Comparison of ENCODE assay signal across 9 cellular contexts in the genomic region with DNA sequence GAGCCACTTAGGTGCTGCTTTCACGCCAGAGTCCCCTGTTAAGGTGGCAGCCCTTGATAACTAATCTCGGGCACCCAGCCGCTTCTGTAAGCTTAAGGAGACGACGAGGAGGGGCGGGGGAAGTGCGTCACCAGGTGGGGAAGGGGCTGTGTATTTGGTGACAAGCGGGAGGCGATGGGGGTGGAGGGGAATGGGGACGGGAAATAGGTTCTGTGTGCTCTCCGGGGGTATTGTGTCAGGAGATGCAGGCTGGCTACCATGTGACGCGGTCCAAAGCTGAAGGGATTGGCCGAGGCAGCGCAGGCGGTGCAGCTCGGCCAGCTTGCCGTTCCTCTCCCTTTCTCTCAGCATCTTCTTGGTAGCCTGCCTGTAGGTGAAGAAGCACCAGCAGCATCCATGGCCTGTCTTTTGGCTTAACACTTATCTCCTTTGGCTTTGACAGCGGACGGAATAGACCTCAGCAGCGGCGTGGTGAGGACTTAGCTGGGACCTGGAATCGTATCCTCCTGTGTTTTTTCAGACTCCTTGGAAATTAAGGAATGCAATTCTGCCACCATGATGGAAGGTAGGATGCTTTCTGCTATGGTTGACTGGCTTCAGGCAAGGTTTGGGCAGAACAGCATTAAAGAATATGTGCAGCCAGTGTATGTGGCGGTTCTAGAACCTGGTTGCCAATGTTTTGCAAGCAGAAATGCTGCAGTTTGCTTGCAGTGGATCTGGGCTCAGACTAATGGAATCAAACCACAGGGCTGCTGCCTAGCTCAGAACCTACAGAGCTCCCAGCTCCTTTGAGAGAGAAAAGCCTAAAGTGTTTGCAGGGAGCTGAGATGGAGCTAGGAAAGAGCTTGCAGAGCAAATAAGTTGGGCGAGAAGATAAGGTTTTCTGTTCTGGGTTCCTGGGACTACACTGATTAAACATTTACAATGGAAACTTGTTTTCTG. TPM values are rescaled to one million over a fixed set of nuclear protein-coding genes. Genes with fewer than 3 reads are reported as not detected.
DNase-seq lines count a peak whose midpoint lies in the region; ATAC-seq and TF ChIP-seq lines count a peak whose summit lies in the region.
"Had no signal": no experiment of that assay in that cellular context is flagged by ENCODE, and none has a peak within 500 bp of the region (broad histone marks: within the 10 kb centered on the region; RNA-seq: fewer than 3 reads in every experiment).

A gene with protein sequence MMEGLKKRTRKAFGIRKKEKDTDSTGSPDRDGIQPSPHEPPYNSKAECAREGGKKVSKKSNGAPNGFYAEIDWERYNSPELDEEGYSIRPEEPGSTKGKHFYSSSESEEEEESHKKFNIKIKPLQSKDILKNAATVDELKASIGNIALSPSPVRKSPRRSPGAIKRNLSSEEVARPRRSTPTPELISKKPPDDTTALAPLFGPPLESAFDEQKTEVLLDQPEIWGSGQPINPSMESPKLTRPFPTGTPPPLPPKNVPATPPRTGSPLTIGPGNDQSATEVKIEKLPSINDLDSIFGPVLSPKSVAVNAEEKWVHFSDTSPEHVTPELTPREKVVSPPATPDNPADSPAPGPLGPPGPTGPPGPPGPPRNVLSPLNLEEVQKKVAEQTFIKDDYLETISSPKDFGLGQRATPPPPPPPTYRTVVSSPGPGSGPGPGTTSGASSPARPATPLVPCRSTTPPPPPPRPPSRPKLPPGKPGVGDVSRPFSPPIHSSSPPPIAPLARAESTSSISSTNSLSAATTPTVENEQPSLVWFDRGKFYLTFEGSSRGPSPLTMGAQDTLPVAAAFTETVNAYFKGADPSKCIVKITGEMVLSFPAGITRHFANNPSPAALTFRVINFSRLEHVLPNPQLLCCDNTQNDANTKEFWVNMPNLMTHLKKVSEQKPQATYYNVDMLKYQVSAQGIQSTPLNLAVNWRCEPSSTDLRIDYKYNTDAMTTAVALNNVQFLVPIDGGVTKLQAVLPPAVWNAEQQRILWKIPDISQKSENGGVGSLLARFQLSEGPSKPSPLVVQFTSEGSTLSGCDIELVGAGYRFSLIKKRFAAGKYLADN (plus strand): TSS at position 350 of the 942 bp plus-strand sequence. CDS start 206 bp downstream, at position 556.

- H2AFZ ChIP-seq in neural cell (ENCODE audit: low read depth, low read length) = peak within 1 kb of the TSS; percentile 70

- H3K4me3 Mint-ChIP-seq in activated naive CD8-positive, alpha-beta T cell treated with anti-CD3 and anti-CD28 coated beads, Interleukin-2, amount 50 U/mL, for 24 hours = peak within 1 kb of the TSS; percentile 80

- peaks cover 11% of the 10 kb centered on the region for H3K4me1 Mint-ChIP-seq in activated naive CD8-positive, alpha-beta T cell treated with anti-CD3 and anti-CD28 coated beads, Interleukin-2, amount 50 U/mL, for 24 hours

- H3K4me2 ChIP-seq in neural cell (ENCODE audit: low read length) = peak within 1 kb of the TSS; percentile 82

- H3K9me3 ChIP-seq in HEK293 (ENCODE audit: control insufficient read depth, insufficient read depth, low read depth, low read length) (no peaks in the 10 kb centered on the region), neural cell (ENCODE audit: low read length) (no peaks in the 10 kb centered on the region)

- no peaks in the 10 kb centered on the region for H3K9me2 ChIP-seq in neural cell (ENCODE audit: insufficient read depth, low read length)

- no peaks in the 10 kb centered on the region for H3K36me3 Mint-ChIP-seq in activated naive CD8-positive, alpha-beta T cell treated with anti-CD3 and anti-CD28 coated beads, Interleukin-2, amount 50 U/mL, for 24 hours (ENCODE audit: low read depth)

- no peaks in the 10 kb centered on the region for H4K20me1 ChIP-seq in neural cell (ENCODE audit: insufficient read depth)

- H3K4me1 ChIP-seq in HEK293 (ENCODE audit: control insufficient read depth, insufficient read depth, low read length) = no peaks in the 10 kb centered on the region

- in situ Hi-C loops in ACHN (cut with HindIII; ENCODE audit: low pct_ligation_motif_present, low pct_unique_long_range_greater_than_20kb, low sequenced_read_pairs) = no loop called here

- H3K27ac ChIP-seq in HEK293 (ENCODE audit: extremely low read depth, low read depth, low read length) = no peak within 1 kb of the TSS
- H3K27ac ChIP-seq in neural cell (ENCODE audit: low read length) = peak within 1 kb of the TSS; percentile 89

- peak; percentile 52 for ATAC-seq in activated naive CD8-positive, alpha-beta T cell treated with anti-CD3 and anti-CD28 coated beads, Interleukin-2, amount 50 U/mL, for 24 hours
- ATAC-seq in HG03045 (IDR thresholded peaks at IDR 0.05; ENCODE audit: unreplicated experiment) = no peak
- ATAC-seq: GM12878 had no signal

- H3K9me3 Mint-ChIP-seq in activated naive CD8-positive, alpha-beta T cell treated with anti-CD3 and anti-CD28 coated beads, Interleukin-2, amount 50 U/mL, for 24 hours = no peaks in the 10 kb centered on the region

- peaks cover 30% of the 10 kb centered on the region for H3K79me2 ChIP-seq in neural cell (replicated peaks; ENCODE audit: insufficient read depth, low read length)

- peak within 1 kb of the TSS; percentile 17 for H3K4me3 ChIP-seq in HEK293 (ENCODE audit: low read depth, low read length)
- peak within 1 kb of the TSS; percentile 70 for H3K4me3 ChIP-seq in neural cell (ENCODE audit: low read length)
- H3K4me3 ChIP-seq: GM12878 had no signal

- intact Hi-C loops in head of caudate nucleus (cut with DNase I) = loop anchor here (10.0 kb wide), 2 partner anchors 61 to 191 kb away; no protein-coding TSS in a partner anchor

- DNase-seq in ACHN (peak; percentile 35), head of caudate nucleus (peak; percentile 74 to 94 (median 88)), SIG-M5 treated with dmso at 0.1 percent for 504 hours (lab: John Stamatoyannopoulos, UW; ENCODE audit: unreplicated experiment) (no peak), GM19238 (ENCODE audit: insufficient read length, low spot score) (no peak)
- DNase-seq in activated naive CD8-positive, alpha-beta T cell treated with anti-CD3 and anti-CD28 coated beads, Interleukin-2, amount 50 U/mL, for 24 hours = peak; percentile 10

- H3F3A ChIP-seq in neural cell (ENCODE audit: insufficient read depth, low read length, poor library complexity, severe bottlenecking) = peaks cover 3% of the 10 kb centered on the region

- no peak within 1 kb of the TSS for H3K27ac Mint-ChIP-seq in activated naive CD8-positive, alpha-beta T cell treated with anti-CD3 and anti-CD28 coated beads, Interleukin-2, amount 50 U/mL, for 24 hours

- peak; percentile 24 for TF ChIP-seq EP300 in neural cell (conservative IDR thresholded peaks at IDR 0.05; ENCODE audit: poor library complexity, severe bottlenecking)

- H3K9ac ChIP-seq in neural cell (ENCODE audit: low read length) = peak within 1 kb of the TSS; percentile 77

- H3K27me3 ChIP-seq in neural cell (ENCODE audit: insufficient read depth, low read depth, low read length) = no peaks in the 10 kb centered on the region

- TF ChIP-seq RAD21 in neural cell (conservative IDR thresholded peaks at IDR 0.05) = no peak

- H3K27me3 Mint-ChIP-seq in activated naive CD8-positive, alpha-beta T cell treated with anti-CD3 and anti-CD28 coated beads, Interleukin-2, amount 50 U/mL, for 24 hours = peaks cover 40% of the 10 kb centered on the region

- TF ChIP-seq CTCF in HEK293 (tag by site-specific recombination; IDR thresholded peaks at IDR 0.05) (no peak), neural cell (IDR thresholded peaks at IDR 0.05; ENCODE audit: poor library complexity, severe bottlenecking) (no peak)

- H3K36me3 ChIP-seq in HEK293 (ENCODE audit: control insufficient read depth in 2 of 2, insufficient read depth in 1 of 2, low read length in 2 of 2) (no peaks in the 10 kb centered on the region), neural cell (ENCODE audit: insufficient read depth, low read length) (no peaks in the 10 kb centered on the region)

- POLR2A ChIA-PET in HEK293 (lab: Yijun Ruan, JAX) = interaction anchor here (0.9 kb wide), 1 partner anchor 9 kb away, joined by 4 read pairs; no protein-coding TSS in a partner anchor

- CTCF ChIA-PET in HEK293 (lab: Yijun Ruan, JAX) = interaction anchor here (0.6 to 1.2 kb wide), 3 partner anchors 31 to 192 kb away, joined by 3 read pairs; no protein-coding TSS in a partner anchor

TF ChIP-seq in HEK293, 187 proteins besides CTCF, POLR2A, EP300 and RAD21 (continues in another document):
- TF ChIP-seq ZBTB17 (tag by site-specific recombination; IDR thresholded peaks at IDR 0.05) = peak; percentile 48; the same call in 1 of the 2 replicates
- TF ChIP-seq, protein P1, sequence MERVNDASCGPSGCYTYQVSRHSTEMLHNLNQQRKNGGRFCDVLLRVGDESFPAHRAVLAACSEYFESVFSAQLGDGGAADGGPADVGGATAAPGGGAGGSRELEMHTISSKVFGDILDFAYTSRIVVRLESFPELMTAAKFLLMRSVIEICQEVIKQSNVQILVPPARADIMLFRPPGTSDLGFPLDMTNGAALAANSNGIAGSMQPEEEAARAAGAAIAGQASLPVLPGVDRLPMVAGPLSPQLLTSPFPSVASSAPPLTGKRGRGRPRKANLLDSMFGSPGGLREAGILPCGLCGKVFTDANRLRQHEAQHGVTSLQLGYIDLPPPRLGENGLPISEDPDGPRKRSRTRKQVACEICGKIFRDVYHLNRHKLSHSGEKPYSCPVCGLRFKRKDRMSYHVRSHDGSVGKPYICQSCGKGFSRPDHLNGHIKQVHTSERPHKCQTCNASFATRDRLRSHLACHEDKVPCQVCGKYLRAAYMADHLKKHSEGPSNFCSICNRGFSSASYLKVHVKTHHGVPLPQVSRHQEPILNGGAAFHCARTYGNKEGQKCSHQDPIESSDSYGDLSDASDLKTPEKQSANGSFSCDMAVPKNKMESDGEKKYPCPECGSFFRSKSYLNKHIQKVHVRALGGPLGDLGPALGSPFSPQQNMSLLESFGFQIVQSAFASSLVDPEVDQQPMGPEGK (tag by site-specific recombination; IDR thresholded peaks at IDR 0.05) = no peak; the same call in 1 of the 2 replicates

RNA-seq across cellular contexts. Expression of the gene that starts here (rescaled TPM):
- polyA plus RNA-seq in neural cell = 50.4 and 50.5 TPM in 2 replicates
- polyA minus RNA-seq in neural cell = 121 and 134 TPM in 2 replicates

Comparison
In these comparisons a context has a peak if more than half of its experiments do, and no peak if none do; other contexts are left out.
1. DNase-seq: peak in ACHN (single experiment), activated naive CD8-positive, alpha-beta T cell treated with anti-CD3 and anti-CD28 coated beads, Interleukin-2, amount 50 U/mL, for 24 hours (single experiment) and head of caudate nucleus (42 of 42); none in SIG-M5 treated with dmso at 0.1 percent for 504 hours (single experiment) and GM19238 (single experiment).